Comparison of ENCODE assay signal across 23 cellular contexts in the genomic region with DNA sequence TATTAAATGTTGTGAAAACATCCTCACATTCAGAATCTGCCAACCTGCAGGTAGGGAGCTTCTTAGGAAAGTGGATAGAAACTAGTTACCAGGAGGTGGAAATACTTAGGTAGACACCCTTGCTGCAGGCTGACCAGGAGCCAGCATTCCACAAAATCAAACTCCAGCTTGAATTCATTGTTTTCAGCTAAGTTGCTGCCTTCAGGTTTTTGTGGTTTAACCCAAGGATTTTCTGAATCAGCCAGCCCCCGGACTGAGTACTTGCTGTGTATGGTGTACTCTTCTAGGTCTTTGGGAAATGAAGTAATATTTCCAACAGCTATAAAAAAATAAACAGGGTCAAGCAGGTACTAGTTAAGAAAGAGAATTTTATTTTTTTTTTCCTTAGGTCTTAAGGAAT.
A peak's percentile ranks its signal among the peaks of the same experiment; 100 is the strongest.
DNase-seq lines count a peak whose midpoint lies in the region; ATAC-seq and TF ChIP-seq lines count a peak whose summit lies in the region.
"Had no signal": no experiment of that assay in that cellular context is flagged by ENCODE, and none has a peak within 500 bp of the region (broad histone marks: within the 10 kb centered on the region; RNA-seq: fewer than 3 reads in every experiment).

No MANE protein-coding gene starts in this region.

- H3K4me1 ChIP-seq in PC-9 (replicated peaks; ENCODE audit: insufficient read depth) (peaks cover 19% of the 10 kb centered on the region; the same call in 1 of the 2 replicates), mesendoderm (ENCODE audit: control insufficient read depth, low read depth, low read length) (no peaks in the 10 kb centered on the region), hepatocyte (ENCODE audit: insufficient read depth) (peaks cover 6% of the 10 kb centered on the region)
- H3K4me1 ChIP-seq: BLaER1, HAP-1, right atrium auricular region had no signal

- H3K9me3 ChIP-seq in PC-9 (ENCODE audit: insufficient read depth, low read depth) (no peaks in the 10 kb centered on the region), hepatocyte (ENCODE audit: low read depth) (no peaks in the 10 kb centered on the region)
- H3K9me3 ChIP-seq: BLaER1, HAP-1, right atrium auricular region had no signal

- H4K20me1 ChIP-seq in PC-9 (ENCODE audit: insufficient read depth) (no peaks in the 10 kb centered on the region), hepatocyte (ENCODE audit: insufficient read depth, poor library complexity, severe bottlenecking) (no peaks in the 10 kb centered on the region)
- H4K20me1 ChIP-seq: BLaER1 had no signal

- H3K4me3 Mint-ChIP-seq in activated T-helper 17 cell treated with anti-CD3 and anti-CD28 coated beads, Interleukin-2, amount 50 U/mL, for 72 hours = no peak overlapping the region
- H3K4me3 Mint-ChIP-seq: activated naive CD4-positive, alpha-beta T cell treated with anti-CD3 and anti-CD28 coated beads for 36 hours; naive thymus-derived CD4-positive, alpha-beta T cell; stimulated activated naive CD8-positive, alpha-beta T cell treated with anti-CD3 and anti-CD28 coated beads, Interleukin-15, Interleukin-2, amounts not matched to agents 100 ng/mL and 50 ng/mL, for 24 hours had no signal

- TF ChIP-seq CTCF in PC-9 (conservative IDR thresholded peaks at IDR 0.05) = no peak
- no peak for TF ChIP-seq CTCF in epithelial cell of esophagus (IDR thresholded peaks at IDR 0.05; ENCODE audit: insufficient read depth, low read depth, low read length, missing control alignments)
- TF ChIP-seq CTCF in hepatocyte (IDR thresholded peaks at IDR 0.05; ENCODE audit: poor library complexity) = no peak

- WGBS in mesendoderm (ENCODE audit: extremely low coverage, insufficient coverage, low lambda C conversion rate) = no CpG with 5 or more reads among the region's 1 CpG
- 68% methylated on average over 1 of the region's 1 CpG for WGBS in hepatocyte (ENCODE audit: low lambda C conversion rate, missing lambda C conversion rate)

- H3K9ac ChIP-seq in mesendoderm (ENCODE audit: low read length) = no peak overlapping the region
- H3K9ac ChIP-seq: BLaER1 had no signal

- no peak overlapping the region for H4K5ac ChIP-seq in mesendoderm (ENCODE audit: low read length)

- H3K4ac ChIP-seq in mesendoderm (ENCODE audit: low read depth, low read length) = no peak overlapping the region

- H3K36me3 ChIP-seq in PC-9 (ENCODE audit: low read depth) (no peaks in the 10 kb centered on the region), mesendoderm (ENCODE audit: control insufficient read depth, insufficient read depth, low read length) (no peaks in the 10 kb centered on the region), hepatocyte (replicated peaks; ENCODE audit: insufficient read depth, low read depth) (no peaks in the 10 kb centered on the region)
- H3K36me3 ChIP-seq: BLaER1, HAP-1, right atrium auricular region had no signal

- no peak overlapping the region for H2BK120ac ChIP-seq in mesendoderm (ENCODE audit: low read depth, low read length)

- H3K27ac Mint-ChIP-seq in activated T-helper 17 cell treated with anti-CD3 and anti-CD28 coated beads, Interleukin-2, amount 50 U/mL, for 72 hours = no peak overlapping the region
- H3K27ac Mint-ChIP-seq: activated naive CD4-positive, alpha-beta T cell treated with anti-CD3 and anti-CD28 coated beads for 36 hours; naive thymus-derived CD4-positive, alpha-beta T cell; stimulated activated naive CD8-positive, alpha-beta T cell treated with anti-CD3 and anti-CD28 coated beads, Interleukin-15, Interleukin-2, amounts not matched to agents 100 ng/mL and 50 ng/mL, for 24 hours had no signal

- H3K18ac ChIP-seq in mesendoderm (ENCODE audit: low read length) = no peak overlapping the region

- H3K79me2 ChIP-seq in PC-9 (ENCODE audit: low read depth) = no peaks in the 10 kb centered on the region
- H3K79me2 ChIP-seq in mesendoderm (ENCODE audit: control insufficient read depth, insufficient read depth, low read length) = no peaks in the 10 kb centered on the region
- H3K79me2 ChIP-seq in hepatocyte = no peaks in the 10 kb centered on the region

- H3K27me3 ChIP-seq in PC-9 (ENCODE audit: insufficient read depth, low read depth) (no peaks in the 10 kb centered on the region), mesendoderm (ENCODE audit: insufficient read depth, low read length, poor library complexity) (no peaks in the 10 kb centered on the region), hepatocyte (no peaks in the 10 kb centered on the region)
- H3K27me3 ChIP-seq: BLaER1, right atrium auricular region had no signal

- H3K9me3 Mint-ChIP-seq in activated T-helper 17 cell treated with anti-CD3 and anti-CD28 coated beads, Interleukin-2, amount 50 U/mL, for 72 hours = peaks cover 20% of the 10 kb centered on the region

- no peak overlapping the region for H2BK5ac ChIP-seq in mesendoderm (ENCODE audit: low read length)

- no peaks in the 10 kb centered on the region for H3K27me3 Mint-ChIP-seq in activated T-helper 17 cell treated with anti-CD3 and anti-CD28 coated beads, Interleukin-2, amount 50 U/mL, for 72 hours
- H3K27me3 Mint-ChIP-seq: naive thymus-derived CD4-positive, alpha-beta T cell; stimulated activated naive CD8-positive, alpha-beta T cell treated with anti-CD3 and anti-CD28 coated beads, Interleukin-15, Interleukin-2, amounts not matched to agents 100 ng/mL and 50 ng/mL, for 24 hours had no signal

- H3K9me2 ChIP-seq in PC-9 (ENCODE audit: insufficient read depth) (no peaks in the 10 kb centered on the region), hepatocyte (replicated peaks; ENCODE audit: insufficient read depth) (no peaks in the 10 kb centered on the region)

- 0 out of 2 replicates have a peak, but pooled peaks cover 3% of the 10 kb centered on the region for H3F3A ChIP-seq in PC-9 (ENCODE audit: insufficient read depth, low read depth)

- H3K79me1 ChIP-seq in mesendoderm (ENCODE audit: low read length) = no peaks in the 10 kb centered on the region

- H3K4me3 ChIP-seq in PC-9 = no peak overlapping the region
- no peak overlapping the region for H3K4me3 ChIP-seq in epithelial cell of esophagus (ENCODE audit: low read length)
- no peak overlapping the region for H3K4me3 ChIP-seq in mesendoderm (ENCODE audit: low read length)
- H3K4me3 ChIP-seq in hepatocyte = no peak overlapping the region
- H3K4me3 ChIP-seq: BLaER1, HAP-1, right atrium auricular region had no signal

- ATAC-seq in GM21447 (IDR thresholded peaks at IDR 0.05; ENCODE audit: unreplicated experiment) = no peak
- no peak for ATAC-seq in activated T-helper 17 cell treated with anti-CD3 and anti-CD28 coated beads, Interleukin-2, amount 50 U/mL, for 72 hours (replicated peaks)
- ATAC-seq: left colon; naive thymus-derived CD4-positive, alpha-beta T cell had no signal

- DNase-seq in H4 (ENCODE audit: low spot score) = peak; percentile 48
- peak; percentile 3 to 38 for DNase-seq in PC-9
- DNase-seq in epithelial cell of esophagus (ENCODE audit: low read depth) = peak; percentile 50
- DNase-seq in mesendoderm = peak; percentile 18
- no peak for DNase-seq in NCI-H748 (lab: John Stamatoyannopoulos, UW; ENCODE audit: unreplicated experiment)
- no peak for DNase-seq in hepatocyte (ENCODE audit: low spot score)
- DNase-seq: activated CD4-positive, alpha-beta T cell treated with anti-CD3 and anti-CD28 coated beads for 1 hour; activated naive CD4-positive, alpha-beta T cell treated with anti-CD3 and anti-CD28 coated beads for 36 hours; amniotic stem cell; caudate nucleus; dermis blood vessel endothelial cell; DMS79; left colon; naive thymus-derived CD4-positive, alpha-beta T cell; NCI-H1105 treated with DMSO at 0.1 percent for 48 hours; NCI-H2081 treated with DMSO at 0.1 percent for 48 hours; SHP77 treated with DMSO at 0.1 percent for 48 hours had no signal

- no peak overlapping the region for H3K56ac ChIP-seq in mesendoderm (ENCODE audit: low read length)

- no peaks in the 10 kb centered on the region for H3K36me3 Mint-ChIP-seq in activated T-helper 17 cell treated with anti-CD3 and anti-CD28 coated beads, Interleukin-2, amount 50 U/mL, for 72 hours (ENCODE audit: low read depth)

- H2AFZ ChIP-seq in PC-9 (no peak overlapping the region), hepatocyte (no peak overlapping the region)

- POLR2A ChIA-PET in PC-9 (lab: Charles Lee; ENCODE audit: unreplicated experiment) = interaction anchor here (0.6 to 0.7 kb wide), 2 partner anchors 153 to 882 kb away, joined by 3 read pairs; no protein-coding TSS in a partner anchor

- H3K4me1 Mint-ChIP-seq in activated T-helper 17 cell treated with anti-CD3 and anti-CD28 coated beads, Interleukin-2, amount 50 U/mL, for 72 hours = no peaks in the 10 kb centered on the region

- H3K4me2 ChIP-seq in PC-9 (no peak overlapping the region), mesendoderm (ENCODE audit: low read length) (no peak overlapping the region), hepatocyte (no peak overlapping the region)
- H3K4me2 ChIP-seq: BLaER1 had no signal

- BruUV-seq in PC-9 (replicated peaks; lab: Mats Ljungman, UMichigan) = no TSS peak

- H2AK5ac ChIP-seq in mesendoderm (ENCODE audit: low read length) = no peak overlapping the region

- H4K8ac ChIP-seq in mesendoderm (ENCODE audit: low read depth, low read length) = no peak overlapping the region

- H3K27ac ChIP-seq in PC-9 (peak overlapping the region; percentile 75), mesendoderm (ENCODE audit: low read depth, low read length) (no peak overlapping the region), hepatocyte (no peak overlapping the region)
- H3K27ac ChIP-seq: BLaER1, right atrium auricular region had no signal

- intact Hi-C loops in PC-9 (cut with micrococcal nuclease; ENCODE audit: unreplicated experiment) = loop anchor here (10.0 kb wide), 1 partner anchor 1458 kb away; no protein-coding TSS in a partner anchor

- H3K23ac ChIP-seq in mesendoderm (ENCODE audit: low read length) = no peak overlapping the region

- CTCF ChIA-PET in PC-9 (lab: Charles Lee) = no interaction called here

- no peak overlapping the region for H2BK15ac ChIP-seq in mesendoderm (replicated peaks; ENCODE audit: low read depth)

Comparison
In these comparisons a context has a peak if more than half of its experiments do, and no peak if none do; other contexts are left out.
1. DNase-seq: peak in H4 (single experiment), PC-9 (2 of 2), epithelial cell of esophagus (single experiment) and mesendoderm (single experiment); none in NCI-H748 (single experiment) and hepatocyte (single experiment).